In the genomic region with DNA sequence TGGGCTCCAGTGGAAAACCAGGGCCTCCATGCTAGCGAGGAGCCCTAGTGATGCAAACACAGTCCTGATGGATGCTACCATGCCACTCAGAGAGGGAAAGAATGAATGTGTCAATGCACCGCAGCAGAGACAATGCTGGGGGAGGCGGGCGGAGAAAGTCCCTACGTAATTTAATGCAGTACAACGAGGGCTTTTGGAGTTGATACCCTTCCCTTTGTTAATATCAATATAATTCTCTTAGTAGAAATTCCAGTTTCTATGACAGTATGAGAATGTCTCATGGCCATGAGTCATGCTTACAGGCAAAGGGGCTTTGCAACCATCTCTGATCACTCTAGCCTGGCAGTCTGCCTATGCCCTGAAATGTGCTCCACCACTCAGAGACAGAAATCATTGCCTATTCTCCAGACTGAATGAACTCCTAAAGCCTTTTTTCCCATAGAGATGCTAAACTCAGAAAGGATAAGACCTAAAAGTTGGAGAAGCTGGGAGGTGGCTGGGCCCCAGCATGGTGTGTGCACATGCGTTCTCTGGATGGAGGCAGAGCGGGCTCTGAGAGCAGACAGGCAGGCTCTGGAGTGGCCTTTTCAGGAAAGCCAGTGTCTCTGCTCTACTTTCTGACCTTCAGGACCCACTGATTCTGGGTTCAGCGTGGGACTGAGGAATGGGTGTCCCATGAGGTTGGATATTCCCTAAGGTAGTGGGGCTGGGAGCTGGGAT, we compare ENCODE assay signal across 14 cellular contexts. TPM values are rescaled to one million over a fixed set of nuclear protein-coding genes. Genes with fewer than 3 reads are reported as not detected.
DNase-seq lines count a peak whose midpoint lies in the region; ATAC-seq and TF ChIP-seq lines count a peak whose summit lies in the region.
"Had no signal": no experiment of that assay in that cellular context is flagged by ENCODE, and none has a peak within 500 bp of the region (broad histone marks: within the 10 kb centered on the region; RNA-seq: fewer than 3 reads in every experiment).

No MANE protein-coding gene starts in this region.

- peak overlapping the region; percentile 40 for H2AFZ ChIP-seq in DND-41 (ENCODE audit: low read depth, low read length)

- no peaks in the 10 kb centered on the region for H3K27me3 Mint-ChIP-seq in activated CD4-positive, alpha-beta T cell treated with anti-CD3 and anti-CD28 coated beads, Interleukin-2, amount 10 ng/mL, durations not matched to agents 24 days and 14 days
- no peaks in the 10 kb centered on the region for H3K27me3 Mint-ChIP-seq in activated naive CD8-positive, alpha-beta T cell treated with anti-CD3 and anti-CD28 coated beads for 36 hours

- DNase-seq in DND-41, result peak; percentile 40
- DNase-seq in activated CD4-positive, alpha-beta T cell treated with anti-CD3 and anti-CD28 coated beads, Interleukin-2, amount 10 ng/mL, durations not matched to agents 24 days and 14 days, result peak; percentile 72
- DNase-seq in activated naive CD8-positive, alpha-beta T cell treated with anti-CD3 and anti-CD28 coated beads for 36 hours, result peak; percentile 64
- DNase-seq in stimulated activated CD4-positive, alpha-beta T cell treated with anti-CD3 and anti-CD28 coated beads, Interleukin-1b, Interleukin-23, amount 100 ng/mL, for 4 hours (ENCODE audit: low read depth in 2 of 2), result peak; percentile 33 to 56
- DNase-seq in NCI-H510A treated with DMSO at 0.1 percent for 48 hours (lab: John Stamatoyannopoulos, UW), result no peak
- DNase-seq in ACHN, result no peak
- DNase-seq in GM19240 (ENCODE audit: insufficient read length, low spot score), result no peak
- no peak for DNase-seq in left ventricle myocardium superior
- DNase-seq: heart right ventricle, substantia nigra had no signal

- peaks cover 4% of the 10 kb centered on the region for H3K9me3 Mint-ChIP-seq in activated CD4-positive, alpha-beta T cell treated with anti-CD3 and anti-CD28 coated beads, Interleukin-2, amount 10 ng/mL, durations not matched to agents 24 days and 14 days
- peaks cover 15% of the 10 kb centered on the region for H3K9me3 Mint-ChIP-seq in activated naive CD8-positive, alpha-beta T cell treated with anti-CD3 and anti-CD28 coated beads for 36 hours

- H3K36me3 ChIP-seq in DND-41 (ENCODE audit: insufficient read depth, low read length), result no peaks in the 10 kb centered on the region
- H3K36me3 ChIP-seq: BLaER1, heart right ventricle had no signal

- H3K27me3 ChIP-seq in DND-41 (ENCODE audit: insufficient read depth, low read length, poor library complexity), result no peaks in the 10 kb centered on the region
- H3K27me3 ChIP-seq: BLaER1, heart right ventricle had no signal

- H3K4me1 ChIP-seq in DND-41 (ENCODE audit: insufficient read depth, low read length), result peaks cover 95% of the 10 kb centered on the region

- peaks cover 4% of the 10 kb centered on the region for H3K9me3 ChIP-seq in DND-41 (ENCODE audit: insufficient read depth, low read length, severe bottlenecking)
- H3K9me3 ChIP-seq: BLaER1 had no signal

- peak overlapping the region; percentile 44 for H3K9ac ChIP-seq in DND-41 (ENCODE audit: low read depth, low read length)
- H3K9ac ChIP-seq: BLaER1 had no signal

- H3K36me3 Mint-ChIP-seq in activated CD4-positive, alpha-beta T cell treated with anti-CD3 and anti-CD28 coated beads, Interleukin-2, amount 10 ng/mL, durations not matched to agents 24 days and 14 days (ENCODE audit: low read depth), result peaks cover 16% of the 10 kb centered on the region
- H3K36me3 Mint-ChIP-seq in activated naive CD8-positive, alpha-beta T cell treated with anti-CD3 and anti-CD28 coated beads for 36 hours, result peaks cover 64% of the 10 kb centered on the region

- peaks cover 22% of the 10 kb centered on the region for H3K79me2 ChIP-seq in DND-41 (ENCODE audit: insufficient read depth, low read length)

- H3K4me2 ChIP-seq in DND-41 (ENCODE audit: insufficient read depth, low read length), result no peak overlapping the region; the same call in 1 of the 2 replicates
- H3K4me2 ChIP-seq: BLaER1 had no signal

- ATAC-seq in DND-41 (ENCODE audit: insufficient read depth, low read depth) (no peak), left ventricle myocardium superior (no peak)
- ATAC-seq: Panc1 had no signal

- H3K27ac Mint-ChIP-seq in activated CD4-positive, alpha-beta T cell treated with anti-CD3 and anti-CD28 coated beads, Interleukin-2, amount 10 ng/mL, durations not matched to agents 24 days and 14 days, result peak overlapping the region; percentile 93
- peak overlapping the region; percentile 98 for H3K27ac Mint-ChIP-seq in activated naive CD8-positive, alpha-beta T cell treated with anti-CD3 and anti-CD28 coated beads for 36 hours

- peaks cover 72% of the 10 kb centered on the region for H3K4me1 Mint-ChIP-seq in activated CD4-positive, alpha-beta T cell treated with anti-CD3 and anti-CD28 coated beads, Interleukin-2, amount 10 ng/mL, durations not matched to agents 24 days and 14 days
- H3K4me1 Mint-ChIP-seq in activated naive CD8-positive, alpha-beta T cell treated with anti-CD3 and anti-CD28 coated beads for 36 hours, result peaks cover 82% of the 10 kb centered on the region

- H3K27ac ChIP-seq in DND-41 (ENCODE audit: low read length), result peak overlapping the region; percentile 83
- H3K27ac ChIP-seq: BLaER1 had no signal

- in situ Hi-C loops in ACHN (cut with HindIII; ENCODE audit: low pct_ligation_motif_present, low pct_unique_long_range_greater_than_20kb, low sequenced_read_pairs), result no loop called here

- intact Hi-C loops in activated CD4-positive, alpha-beta T cell treated with anti-CD3 and anti-CD28 coated beads, Interleukin-2, amount 10 ng/mL, durations not matched to agents 24 days and 14 days (cut with micrococcal nuclease), result no loop called here
- intact Hi-C loops in left ventricle myocardium superior (cut with micrococcal nuclease), result no loop called here

- no peak for TF ChIP-seq CTCF in DND-41 (IDR thresholded peaks at IDR 0.05; ENCODE audit: borderline replicate concordance, extremely low read depth, low read length, poor library complexity, severe bottlenecking)

- peak overlapping the region; percentile 65 for H3K4me3 Mint-ChIP-seq in activated CD4-positive, alpha-beta T cell treated with anti-CD3 and anti-CD28 coated beads, Interleukin-2, amount 10 ng/mL, durations not matched to agents 24 days and 14 days
- H3K4me3 Mint-ChIP-seq in activated naive CD8-positive, alpha-beta T cell treated with anti-CD3 and anti-CD28 coated beads for 36 hours, result peak overlapping the region; percentile 58

- H4K20me1 ChIP-seq in DND-41 (ENCODE audit: insufficient read depth, low read length), result no peaks in the 10 kb centered on the region
- H4K20me1 ChIP-seq: BLaER1 had no signal

- H3K4me3 ChIP-seq in DND-41 (ENCODE audit: low read depth in 1 of 2, low read length in 2 of 2), result peak overlapping the region in 1 of 2 experiments; percentile 5; a peak in 1 of 4 replicates
- H3K4me3 ChIP-seq: BLaER1, heart right ventricle had no signal

RNA-seq across cellular contexts. Expression of a gene that starts 20.3 kb away (rescaled TPM):
- total RNA-seq in activated CD4-positive, alpha-beta T cell treated with anti-CD3 and anti-CD28 coated beads, Interleukin-2, amount 10 ng/mL, durations not matched to agents 24 days and 14 days, result 28.2 TPM in 2 replicates
- total RNA-seq in activated naive CD8-positive, alpha-beta T cell treated with anti-CD3 and anti-CD28 coated beads for 36 hours, result 10 to 100 TPM; 40.7 to 41.2 TPM
- total RNA-seq in left ventricle myocardium superior, result 6.9 TPM
- total RNA-seq: epithelial cell of proximal tubule had no signal

RNA-seq across cellular contexts. Expression of a gene that starts 33.0 kb away (rescaled TPM):
- total RNA-seq in activated CD4-positive, alpha-beta T cell treated with anti-CD3 and anti-CD28 coated beads, Interleukin-2, amount 10 ng/mL, durations not matched to agents 24 days and 14 days, result 35.5 and 35.8 TPM in 2 replicates
- 10 to 100 TPM; 34.2 to 34.8 TPM for total RNA-seq in activated naive CD8-positive, alpha-beta T cell treated with anti-CD3 and anti-CD28 coated beads for 36 hours
- 31.5 TPM for total RNA-seq in left ventricle myocardium superior
- total RNA-seq: epithelial cell of proximal tubule had no signal

RNA-seq across cellular contexts. Expression of a gene that starts 51.2 kb away (rescaled TPM):
- total RNA-seq in activated CD4-positive, alpha-beta T cell treated with anti-CD3 and anti-CD28 coated beads, Interleukin-2, amount 10 ng/mL, durations not matched to agents 24 days and 14 days, result 4.9 and 6.0 TPM in 2 replicates
- total RNA-seq in activated naive CD8-positive, alpha-beta T cell treated with anti-CD3 and anti-CD28 coated beads for 36 hours, result 1 to 10 TPM; 6.1 to 6.2 TPM
- 6.7 TPM for total RNA-seq in left ventricle myocardium superior
- total RNA-seq: epithelial cell of proximal tubule, osteoblast had no signal

Comparison
In these comparisons a context has a peak if more than half of its experiments do, and no peak if none do; other contexts are left out.
1. DNase-seq: peak in DND-41 (single experiment), activated CD4-positive, alpha-beta T cell treated with anti-CD3 and anti-CD28 coated beads, Interleukin-2, amount 10 ng/mL, durations not matched to agents 24 days and 14 days (single experiment), activated naive CD8-positive, alpha-beta T cell treated with anti-CD3 and anti-CD28 coated beads for 36 hours (single experiment) and stimulated activated CD4-positive, alpha-beta T cell treated with anti-CD3 and anti-CD28 coated beads, Interleukin-1b, Interleukin-23, amount 100 ng/mL, for 4 hours (2 of 2); none in NCI-H510A treated with DMSO at 0.1 percent for 48 hours (single experiment), ACHN (single experiment), GM19240 (single experiment) and left ventricle myocardium superior (single experiment).